10 cellular contexts compared by ENCODE assay signal in genomic region chr17:59870482-59870881, GRCh38.
"Had no signal": no experiment of that assay in that cellular context is flagged by ENCODE, and none has a peak within 500 bp of the region (broad histone marks: within the 10 kb centered on the region; RNA-seq: fewer than 3 reads in every experiment).

No MANE protein-coding gene starts in this region.

- H3K27ac ChIP-seq: ascending aorta had no signal

- H3K4me3 Mint-ChIP-seq: activated CD4-positive, alpha-beta T cell treated with anti-CD3 and anti-CD28 coated beads, Interleukin-2, amount 10 ng/mL, durations not matched to agents 7 days and 5 days; naive thymus-derived CD4-positive, alpha-beta T cell; stimulated activated naive CD8-positive, alpha-beta T cell treated with anti-CD3 and anti-CD28 coated beads, Interleukin-15, Interleukin-2, amounts not matched to agents 100 ng/mL and 50 ng/mL, for 24 hours had no signal

- ATAC-seq: mucosa of descending colon; naive thymus-derived CD4-positive, alpha-beta T cell had no signal

- H3K4me1 ChIP-seq: ascending aorta had no signal

- H3K27ac Mint-ChIP-seq: stimulated activated naive CD8-positive, alpha-beta T cell treated with anti-CD3 and anti-CD28 coated beads, Interleukin-15, Interleukin-2, amounts not matched to agents 100 ng/mL and 50 ng/mL, for 24 hours had no signal

- H3K9me3 Mint-ChIP-seq: activated CD4-positive, alpha-beta T cell treated with anti-CD3 and anti-CD28 coated beads, Interleukin-2, amount 10 ng/mL, durations not matched to agents 7 days and 5 days; naive thymus-derived CD4-positive, alpha-beta T cell; stimulated activated naive CD8-positive, alpha-beta T cell treated with anti-CD3 and anti-CD28 coated beads, Interleukin-15, Interleukin-2, amounts not matched to agents 100 ng/mL and 50 ng/mL, for 24 hours had no signal

- H3K4me3 ChIP-seq: ascending aorta, mucosa of descending colon, upper lobe of left lung had no signal

- H3K27me3 Mint-ChIP-seq: activated CD4-positive, alpha-beta T cell treated with anti-CD3 and anti-CD28 coated beads, Interleukin-2, amount 10 ng/mL, durations not matched to agents 7 days and 5 days; naive thymus-derived CD4-positive, alpha-beta T cell; stimulated activated naive CD8-positive, alpha-beta T cell treated with anti-CD3 and anti-CD28 coated beads, Interleukin-15, Interleukin-2, amounts not matched to agents 100 ng/mL and 50 ng/mL, for 24 hours had no signal

- H3K9me3 ChIP-seq: ascending aorta, mucosa of descending colon, upper lobe of left lung had no signal

- DNase-seq: activated CD4-positive, alpha-beta T cell treated with anti-CD3 and anti-CD28 coated beads, Interleukin-2, amount 10 ng/mL, durations not matched to agents 7 days and 5 days; activated CD8-positive, alpha-beta memory T cell treated with anti-CD3 and anti-CD28 coated beads for 24 hours; activated naive CD4-positive, alpha-beta T cell; islet precursor cell; mucosa of descending colon; naive thymus-derived CD4-positive, alpha-beta T cell; small intestine; upper lobe of left lung had no signal

- H3K27me3 ChIP-seq: ascending aorta, upper lobe of left lung had no signal
